In the genomic region with DNA sequence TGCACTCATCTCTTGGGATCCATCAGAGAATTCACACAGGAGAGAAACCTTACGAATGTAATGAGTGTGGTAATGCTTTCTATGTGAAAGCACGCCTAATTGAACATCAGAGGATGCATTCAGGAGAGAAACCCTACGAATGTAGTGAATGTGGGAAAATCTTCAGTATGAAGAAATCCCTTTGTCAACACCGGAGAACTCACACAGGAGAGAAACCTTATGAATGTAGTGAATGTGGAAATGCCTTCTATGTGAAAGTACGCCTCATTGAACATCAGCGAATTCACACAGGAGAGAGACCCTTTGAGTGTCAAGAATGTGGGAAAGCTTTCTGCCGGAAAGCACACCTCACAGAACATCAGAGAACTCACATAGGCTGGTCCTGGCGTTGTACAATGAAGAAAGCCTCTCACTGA, we compare ENCODE assay signal across 31 cellular contexts. TPM values are rescaled to one million over a fixed set of nuclear protein-coding genes. Genes with fewer than 3 reads are reported as not detected.
"Had no signal": no experiment of that assay in that cellular context is flagged by ENCODE, and none has a peak within 500 bp of the region (broad histone marks: within the 10 kb centered on the region; RNA-seq: fewer than 3 reads in every experiment).

No MANE protein-coding gene starts in this region.

- H3K4me1 Mint-ChIP-seq: activated CD4-positive, alpha-beta memory T cell treated with anti-CD3 and anti-CD28 coated beads, Interleukin-2, amount 10 ng/mL, durations not matched to agents 7 days and 5 days; activated CD4-positive, alpha-beta T cell treated with anti-CD3 and anti-CD28 coated beads, Interleukin-2, amount 10 ng/mL, durations not matched to agents 7 days and 5 days; activated naive CD4-positive, alpha-beta T cell treated with anti-CD3 and anti-CD28 coated beads, Interleukin-2, amount 10 ng/mL, durations not matched to agents 7 days and 5 days; activated naive CD8-positive, alpha-beta T cell treated with anti-CD3 and anti-CD28 coated beads, Interleukin-2, amount 10 ng/mL, durations not matched to agents 7 days and 5 days had no signal

- H3K4me1 ChIP-seq: body of pancreas, colonic mucosa had no signal

- DNase-seq: activated CD4-positive, alpha-beta memory T cell treated with anti-CD3 and anti-CD28 coated beads, Interleukin-2, amount 10 ng/mL, durations not matched to agents 7 days and 5 days; activated CD4-positive, alpha-beta T cell treated with anti-CD3 and anti-CD28 coated beads for 1 hour; activated CD4-positive, alpha-beta T cell treated with anti-CD3 and anti-CD28 coated beads for 4 hours; activated CD4-positive, alpha-beta T cell treated with anti-CD3 and anti-CD28 coated beads, Interleukin-2, amount 10 ng/mL, durations not matched to agents 7 days and 5 days; activated CD4-positive, alpha-beta T cell treated with anti-CD3 and anti-CD28 coated beads, Interleukin-2, amount 50 U/mL, for 4 hours; activated CD4-positive, CD25-positive, alpha-beta regulatory T cell; activated CD8-positive, alpha-beta memory T cell treated with anti-CD3 and anti-CD28 coated beads, Interleukin-2, amount 50 U/mL, for 48 hours; activated gamma-delta T cell; activated naive CD4-positive, alpha-beta T cell; activated naive CD4-positive, alpha-beta T cell treated with anti-CD3 and anti-CD28 coated beads, Interleukin-2, amount 10 ng/mL, durations not matched to agents 7 days and 5 days; activated naive CD8-positive, alpha-beta T cell treated with anti-CD3 and anti-CD28 coated beads, Interleukin-2, amount 10 ng/mL, durations not matched to agents 7 days and 5 days; activated T-cell treated with anti-CD3 and anti-CD28 coated beads for 4 hours; activated T-cell treated with anti-CD3 and anti-CD28 coated beads, Interleukin-2, amount 50 U/mL, for 24 hours; activated T-cell treated with anti-CD3 and anti-CD28 coated beads, Interleukin-2, amount 50 U/mL, for 72 hours; amniotic stem cell; anterior cingulate cortex; body of pancreas; central memory CD4-positive, alpha-beta T cell; cerebellar nuclear complex; colonic mucosa; effector CD8-positive, alpha-beta T cell; foreskin fibroblast; head of caudate nucleus; hippocampal formation had no signal

- H3K4me3 Mint-ChIP-seq: activated CD4-positive, alpha-beta memory T cell treated with anti-CD3 and anti-CD28 coated beads, Interleukin-2, amount 10 ng/mL, durations not matched to agents 7 days and 5 days; activated CD4-positive, alpha-beta T cell treated with anti-CD3 and anti-CD28 coated beads, Interleukin-2, amount 10 ng/mL, durations not matched to agents 7 days and 5 days; activated naive CD4-positive, alpha-beta T cell treated with anti-CD3 and anti-CD28 coated beads, Interleukin-2, amount 10 ng/mL, durations not matched to agents 7 days and 5 days; activated naive CD8-positive, alpha-beta T cell treated with anti-CD3 and anti-CD28 coated beads, Interleukin-2, amount 10 ng/mL, durations not matched to agents 7 days and 5 days; activated T-cell treated with anti-CD3 and anti-CD28 coated beads, Interleukin-2, amount 50 U/mL, for 24 hours; activated T-cell treated with anti-CD3 and anti-CD28 coated beads, Interleukin-2, amount 50 U/mL, for 72 hours had no signal

- H3K27me3 ChIP-seq: body of pancreas, cardiac muscle cell, colonic mucosa had no signal

- H3K27ac Mint-ChIP-seq: activated CD4-positive, alpha-beta memory T cell treated with anti-CD3 and anti-CD28 coated beads, Interleukin-2, amount 10 ng/mL, durations not matched to agents 7 days and 5 days; activated CD4-positive, alpha-beta T cell treated with anti-CD3 and anti-CD28 coated beads, Interleukin-2, amount 10 ng/mL, durations not matched to agents 7 days and 5 days; activated naive CD4-positive, alpha-beta T cell treated with anti-CD3 and anti-CD28 coated beads, Interleukin-2, amount 10 ng/mL, durations not matched to agents 7 days and 5 days; activated naive CD4-positive, alpha-beta T cell treated with anti-CD3 and anti-CD28 coated beads, Interleukin-2, amount 50 U/mL, for 72 hours; activated naive CD8-positive, alpha-beta T cell treated with anti-CD3 and anti-CD28 coated beads, Interleukin-2, amount 10 ng/mL, durations not matched to agents 7 days and 5 days; activated T-cell treated with anti-CD3 and anti-CD28 coated beads, Interleukin-2, amount 50 U/mL, for 24 hours; activated T-cell treated with anti-CD3 and anti-CD28 coated beads, Interleukin-2, amount 50 U/mL, for 72 hours had no signal

- H3K27ac ChIP-seq: body of pancreas, cardiac muscle cell, colonic mucosa had no signal

- ATAC-seq: activated naive CD4-positive, alpha-beta T cell treated with anti-CD3 and anti-CD28 coated beads, Interleukin-2, amount 50 U/mL, for 72 hours; activated T-cell treated with anti-CD3 and anti-CD28 coated beads, Interleukin-2, amount 50 U/mL, for 72 hours; body of pancreas; esophagus mucosa had no signal

- H3K9me3 ChIP-seq: body of pancreas had no signal

- H3K27me3 Mint-ChIP-seq: activated CD4-positive, alpha-beta memory T cell treated with anti-CD3 and anti-CD28 coated beads, Interleukin-2, amount 10 ng/mL, durations not matched to agents 7 days and 5 days; activated CD4-positive, alpha-beta T cell treated with anti-CD3 and anti-CD28 coated beads, Interleukin-2, amount 10 ng/mL, durations not matched to agents 7 days and 5 days; activated naive CD4-positive, alpha-beta T cell treated with anti-CD3 and anti-CD28 coated beads, Interleukin-2, amount 10 ng/mL, durations not matched to agents 7 days and 5 days; activated naive CD8-positive, alpha-beta T cell treated with anti-CD3 and anti-CD28 coated beads, Interleukin-2, amount 10 ng/mL, durations not matched to agents 7 days and 5 days had no signal

- FAIRE-seq: frontal cortex had no signal

- H3K36me3 ChIP-seq: cardiac muscle cell, colonic mucosa had no signal

- H3K4me3 ChIP-seq: body of pancreas, cardiac muscle cell, colonic mucosa had no signal

RNA-seq across cellular contexts. Expression of a gene that starts 42.8 kb away (rescaled TPM):
- total RNA-seq: colonic mucosa, dermis microvascular lymphatic vessel endothelial cell, epithelial cell of proximal tubule had no signal
- polyA plus RNA-seq: adipose tissue, cardiac muscle cell had no signal
